In genomic region chr19:55071913-55072312, GRCh38 we compare ENCODE assay signal across 14 cellular contexts. TPM values are rescaled to one million over a fixed set of nuclear protein-coding genes. Genes with fewer than 3 reads are reported as not detected.
"Had no signal": no experiment of that assay in that cellular context is flagged by ENCODE, and none has a peak within 500 bp of the region (broad histone marks: within the 10 kb centered on the region; RNA-seq: fewer than 3 reads in every experiment).

No MANE protein-coding gene starts in this region.

- H3K27ac ChIP-seq: dorsolateral prefrontal cortex, pancreas, sigmoid colon, spleen had no signal

- H3K36me3 ChIP-seq: pancreas, sigmoid colon, spleen had no signal

- H3K9me3 ChIP-seq: pancreas, sigmoid colon had no signal

- H3K4me3 ChIP-seq: dorsolateral prefrontal cortex, pancreas, sigmoid colon, spleen had no signal

- H3K27me3 ChIP-seq: pancreas had no signal

- H3K27ac Mint-ChIP-seq: activated CD4-positive, alpha-beta T cell treated with anti-CD3 and anti-CD28 coated beads for 36 hours; activated CD8-positive, alpha-beta T cell treated with anti-CD3 and anti-CD28 coated beads for 36 hours; T-helper 1 cell treated with Interleukin-12 subunit alpha and Interleukin-12 subunit beta and Interleukin-4 antibody, amounts not matched to agents 30 μg/mL and 1 μg/mL, for 36 hours had no signal

- H3K4me1 ChIP-seq: pancreas had no signal

- H3K9me3 Mint-ChIP-seq: activated CD8-positive, alpha-beta T cell treated with anti-CD3 and anti-CD28 coated beads for 36 hours; activated T-cell treated with anti-CD3 and anti-CD28 coated beads, Interleukin-2, amount 50 U/mL, for 4 hours; T-helper 1 cell treated with Interleukin-12 subunit alpha and Interleukin-12 subunit beta and Interleukin-4 antibody, amounts not matched to agents 30 μg/mL and 1 μg/mL, for 36 hours had no signal

- DNase-seq: activated CD4-positive, alpha-beta T cell treated with anti-CD3 and anti-CD28 coated beads for 36 hours; activated CD8-positive, alpha-beta T cell treated with anti-CD3 and anti-CD28 coated beads for 36 hours; activated effector memory CD4-positive, alpha-beta T cell treated with Interleukin-2 at 50 U/mL for 16 hours; activated naive CD4-positive, alpha-beta T cell treated with anti-CD3 and anti-CD28 coated beads, Interleukin-2, amount 50 U/mL, for 16 hours; activated T-cell treated with anti-CD3 and anti-CD28 coated beads, Interleukin-2, amount 50 U/mL, for 4 hours; dorsolateral prefrontal cortex; hippocampal formation; mesendoderm; pancreas; sigmoid colon; spleen had no signal

- H3K4me3 Mint-ChIP-seq: activated CD4-positive, alpha-beta T cell treated with anti-CD3 and anti-CD28 coated beads for 36 hours; activated CD8-positive, alpha-beta T cell treated with anti-CD3 and anti-CD28 coated beads for 36 hours; activated T-cell treated with anti-CD3 and anti-CD28 coated beads, Interleukin-2, amount 50 U/mL, for 4 hours; T-helper 1 cell treated with Interleukin-12 subunit alpha and Interleukin-12 subunit beta and Interleukin-4 antibody, amounts not matched to agents 30 μg/mL and 1 μg/mL, for 36 hours had no signal

- ATAC-seq: activated CD8-positive, alpha-beta T cell treated with anti-CD3 and anti-CD28 coated beads for 36 hours; activated T-cell treated with anti-CD3 and anti-CD28 coated beads, Interleukin-2, amount 50 U/mL, for 4 hours had no signal

RNA-seq across cellular contexts. Expression of gene GP6, which starts 33.8 kb away (rescaled TPM):
- total RNA-seq: glomerular endothelial cell, myocyte had no signal
